ENCODE assay signal across 24 cellular contexts in the genomic region with DNA sequence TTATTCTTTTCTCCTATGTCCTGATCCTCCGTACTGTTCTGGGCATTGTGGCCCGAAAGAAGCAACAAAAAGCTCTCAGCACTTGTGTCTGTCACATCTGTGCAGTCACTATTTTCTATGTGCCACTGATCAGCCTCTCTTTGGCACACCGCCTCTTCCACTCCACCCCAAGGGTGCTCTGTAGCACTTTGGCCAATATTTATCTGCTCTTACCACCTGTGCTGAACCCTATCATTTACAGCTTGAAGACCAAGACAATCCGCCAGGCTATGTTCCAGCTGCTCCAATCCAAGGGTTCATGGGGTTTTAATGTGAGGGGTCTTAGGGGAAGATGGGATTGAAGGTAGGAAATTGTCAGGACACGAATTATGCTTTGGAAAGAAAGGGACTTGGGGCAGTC. TPM values are rescaled to one million over a fixed set of nuclear protein-coding genes. Genes with fewer than 3 reads are reported as not detected.
"Had no signal": no experiment of that assay in that cellular context is flagged by ENCODE, and none has a peak within 500 bp of the region (broad histone marks: within the 10 kb centered on the region; RNA-seq: fewer than 3 reads in every experiment).

No MANE protein-coding gene starts in this region.

- H3K27me3 ChIP-seq: foreskin keratinocyte, ovary, right lobe of liver, upper lobe of right lung had no signal

- ATAC-seq: foreskin keratinocyte; left cardiac atrium; mucosa of descending colon; naive thymus-derived CD4-positive, alpha-beta T cell; psoas muscle; right lobe of liver; upper lobe of right lung had no signal

- H3K27ac ChIP-seq: epithelial cell of prostate, foreskin keratinocyte, ovary, psoas muscle, right lobe of liver, upper lobe of right lung had no signal

- DNase-seq: activated CD4-positive, alpha-beta memory T cell treated with anti-CD3 and anti-CD28 coated beads, Interleukin-2, amount 10 ng/mL, durations not matched to agents 7 days and 5 days; activated CD4-positive, alpha-beta T cell treated with anti-CD3 and anti-CD28 coated beads for 48 hours; activated CD4-positive, CD25-positive, alpha-beta regulatory T cell; activated naive CD4-positive, alpha-beta T cell treated with anti-CD3 and anti-CD28 coated beads for 36 hours; activated T-cell treated with anti-CD3 and anti-CD28 coated beads, Interleukin-2, amount 50 U/mL, for 24 hours; central memory CD4-positive, alpha-beta T cell; endodermal cell; foreskin keratinocyte; glutamatergic neuron; hippocampal formation; left cardiac atrium; mucosa of descending colon; naive thymus-derived CD4-positive, alpha-beta T cell; ovary; psoas muscle; right lobe of liver; stimulated activated naive CD4-positive, alpha-beta T cell; T1000; upper lobe of right lung had no signal

- H3K36me3 ChIP-seq: ovary, right lobe of liver, upper lobe of right lung had no signal

- H3K4me3 ChIP-seq: mucosa of descending colon, ovary, psoas muscle, right lobe of liver, upper lobe of right lung had no signal

- H3K9me3 ChIP-seq: mucosa of descending colon, ovary, psoas muscle, right lobe of liver, upper lobe of right lung had no signal

- H3K4me1 ChIP-seq: foreskin keratinocyte, psoas muscle, right lobe of liver, upper lobe of right lung had no signal

RNA-seq across cellular contexts. Expression of a gene that starts 0.8 kb away (rescaled TPM):
- total RNA-seq: activated CD4-positive, alpha-beta memory T cell treated with anti-CD3 and anti-CD28 coated beads, Interleukin-2, amount 10 ng/mL, durations not matched to agents 7 days and 5 days; activated naive CD4-positive, alpha-beta T cell treated with anti-CD3 and anti-CD28 coated beads for 36 hours; activated T-helper 2 cell treated with anti-CD3 and anti-CD28 coated beads, Interferon-gamma antibody, Interleukin-2, Interleukin-4, amounts not matched to agents 10 μg/mL and 5 μg/mL and 100 μg/mL, durations not matched to agents 14 hours and 24 hours and 36 hours; endodermal cell; fibroblast of lung; foreskin keratinocyte; left cardiac atrium; lower leg skin; mucosa of descending colon; naive thymus-derived CD4-positive, alpha-beta T cell; ovary; psoas muscle; right lobe of liver; upper lobe of right lung had no signal
- polyA plus RNA-seq: fibroblast of lung; foreskin keratinocyte; naive thymus-derived CD4-positive, alpha-beta T cell; ovary; psoas muscle; thymus had no signal

RNA-seq across cellular contexts. Expression of a gene that starts 21.0 kb away (rescaled TPM):
- total RNA-seq: activated CD4-positive, alpha-beta memory T cell treated with anti-CD3 and anti-CD28 coated beads, Interleukin-2, amount 10 ng/mL, durations not matched to agents 7 days and 5 days; activated naive CD4-positive, alpha-beta T cell treated with anti-CD3 and anti-CD28 coated beads for 36 hours; activated T-helper 2 cell treated with anti-CD3 and anti-CD28 coated beads, Interferon-gamma antibody, Interleukin-2, Interleukin-4, amounts not matched to agents 10 μg/mL and 5 μg/mL and 100 μg/mL, durations not matched to agents 14 hours and 24 hours and 36 hours; endodermal cell; fibroblast of lung; foreskin keratinocyte; left cardiac atrium; lower leg skin; mucosa of descending colon; naive thymus-derived CD4-positive, alpha-beta T cell; ovary; psoas muscle; right lobe of liver; upper lobe of right lung had no signal
- polyA plus RNA-seq: fibroblast of lung; foreskin keratinocyte; naive thymus-derived CD4-positive, alpha-beta T cell; ovary; psoas muscle had no signal

RNA-seq across cellular contexts. Expression of a gene that starts 33.5 kb away (rescaled TPM):
- total RNA-seq: activated CD4-positive, alpha-beta memory T cell treated with anti-CD3 and anti-CD28 coated beads, Interleukin-2, amount 10 ng/mL, durations not matched to agents 7 days and 5 days; activated naive CD4-positive, alpha-beta T cell treated with anti-CD3 and anti-CD28 coated beads for 36 hours; activated T-helper 2 cell treated with anti-CD3 and anti-CD28 coated beads, Interferon-gamma antibody, Interleukin-2, Interleukin-4, amounts not matched to agents 10 μg/mL and 5 μg/mL and 100 μg/mL, durations not matched to agents 14 hours and 24 hours and 36 hours; endodermal cell; fibroblast of lung; foreskin keratinocyte; left cardiac atrium; lower leg skin; mucosa of descending colon; naive thymus-derived CD4-positive, alpha-beta T cell; ovary; psoas muscle; right lobe of liver; upper lobe of right lung had no signal
- polyA plus RNA-seq: fibroblast of lung; foreskin keratinocyte; naive thymus-derived CD4-positive, alpha-beta T cell; ovary; psoas muscle; thymus had no signal

RNA-seq across cellular contexts. Expression of a gene that starts 36.6 kb away (rescaled TPM):
- total RNA-seq: activated CD4-positive, alpha-beta memory T cell treated with anti-CD3 and anti-CD28 coated beads, Interleukin-2, amount 10 ng/mL, durations not matched to agents 7 days and 5 days; activated naive CD4-positive, alpha-beta T cell treated with anti-CD3 and anti-CD28 coated beads for 36 hours; activated T-helper 2 cell treated with anti-CD3 and anti-CD28 coated beads, Interferon-gamma antibody, Interleukin-2, Interleukin-4, amounts not matched to agents 10 μg/mL and 5 μg/mL and 100 μg/mL, durations not matched to agents 14 hours and 24 hours and 36 hours; endodermal cell; fibroblast of lung; foreskin keratinocyte; left cardiac atrium; lower leg skin; mucosa of descending colon; naive thymus-derived CD4-positive, alpha-beta T cell; ovary; psoas muscle; right lobe of liver; upper lobe of right lung had no signal
- polyA plus RNA-seq: fibroblast of lung; foreskin keratinocyte; naive thymus-derived CD4-positive, alpha-beta T cell; ovary; psoas muscle had no signal

RNA-seq across cellular contexts. Expression of a gene that starts 41.6 kb away (rescaled TPM):
- total RNA-seq: activated CD4-positive, alpha-beta memory T cell treated with anti-CD3 and anti-CD28 coated beads, Interleukin-2, amount 10 ng/mL, durations not matched to agents 7 days and 5 days; activated naive CD4-positive, alpha-beta T cell treated with anti-CD3 and anti-CD28 coated beads for 36 hours; activated T-helper 2 cell treated with anti-CD3 and anti-CD28 coated beads, Interferon-gamma antibody, Interleukin-2, Interleukin-4, amounts not matched to agents 10 μg/mL and 5 μg/mL and 100 μg/mL, durations not matched to agents 14 hours and 24 hours and 36 hours; endodermal cell; fibroblast of lung; foreskin keratinocyte; left cardiac atrium; lower leg skin; mucosa of descending colon; naive thymus-derived CD4-positive, alpha-beta T cell; ovary; psoas muscle; right lobe of liver; upper lobe of right lung had no signal
- polyA plus RNA-seq: fibroblast of lung; foreskin keratinocyte; naive thymus-derived CD4-positive, alpha-beta T cell; ovary; psoas muscle had no signal
